Comparison of ENCODE assay signal across 4 cellular contexts in genomic region chr4:128029907-128030306, GRCh38.
TF ChIP-seq lines count a peak whose summit lies in the region.

No MANE protein-coding gene starts in this region.

TF ChIP-seq in HepG2, 621 proteins besides CTCF, POLR2A, EP300 and RAD21:
- TF ChIP-seq RXRA (CRISPR knock-in tag; IDR thresholded peaks at IDR 0.05) (no peak), ZNF121 (CRISPR knock-in tag; IDR thresholded peaks at IDR 0.05) (peak; percentile 84; the same call in 1 of the 2 replicates)

TF ChIP-seq in HEK293, 187 proteins besides CTCF, POLR2A, EP300 and RAD21:
- TF ChIP-seq ZNF121 (tag by site-specific recombination; IDR thresholded peaks at IDR 0.05) (peak; percentile 56; the same call in 1 of the 2 replicates), ZSCAN18 (tag by site-specific recombination; IDR thresholded peaks at IDR 0.05) (no peak)

TF ChIP-seq in WTC11, 78 proteins besides CTCF, POLR2A, EP300 and RAD21:
- TF ChIP-seq SMAD4 (CRISPR knock-in tag; IDR thresholded peaks at IDR 0.05): no peak
- TF ChIP-seq ZNF121 (CRISPR knock-in tag; IDR thresholded peaks at IDR 0.05): peak; percentile 84; the same call in 1 of the 2 replicates

TF ChIP-seq in K562, 482 proteins besides CTCF, POLR2A, EP300 and RAD21:
- TF ChIP-seq RBM25 (IDR thresholded peaks at IDR 0.05; ENCODE audit: low read depth, low read length, severe bottlenecking) (peak; percentile 12), ZNF121 (CRISPR knock-in tag; conservative IDR thresholded peaks at IDR 0.05) (peak; percentile 57), TEAD2 (tag; IDR thresholded peaks at IDR 0.05) (no peak)
